Comparison of ENCODE assay signal across 9 cellular contexts in the genomic region with DNA sequence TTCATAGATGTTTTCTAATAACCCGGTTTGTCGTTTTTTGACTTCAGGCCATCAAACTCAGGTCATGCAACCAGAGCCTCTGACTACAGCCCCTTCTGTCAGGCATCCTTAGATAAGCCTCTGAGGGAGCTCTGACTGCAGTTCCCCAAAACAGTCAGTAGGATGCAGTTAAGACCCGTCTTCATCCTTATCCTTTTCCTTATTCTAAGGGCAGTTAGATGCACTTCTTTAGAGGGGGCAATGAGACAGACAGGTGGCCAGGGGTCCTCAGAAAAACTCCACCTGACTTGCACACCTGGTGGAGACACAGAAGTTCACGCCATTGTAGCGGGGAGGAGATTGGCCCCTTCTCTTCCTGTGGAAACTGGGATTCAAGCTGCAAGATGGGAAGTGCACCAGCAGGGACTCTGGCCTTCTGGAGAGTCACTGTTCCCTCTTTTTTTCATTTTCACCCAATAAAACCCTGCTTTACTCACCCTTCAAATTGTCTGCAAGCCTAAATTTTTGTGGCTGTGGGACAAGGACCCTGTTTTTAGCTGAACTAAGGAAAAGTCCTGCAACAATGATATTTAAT.
DNase-seq lines count a peak whose midpoint lies in the region; ATAC-seq and TF ChIP-seq lines count a peak whose summit lies in the region.
"Had no signal": no experiment of that assay in that cellular context is flagged by ENCODE, and none has a peak within 500 bp of the region (broad histone marks: within the 10 kb centered on the region; RNA-seq: fewer than 3 reads in every experiment).

No MANE protein-coding gene starts in this region.

- TF ChIP-seq CTCF in brain (conservative IDR thresholded peaks at IDR 0.05), result peak; percentile 33 to 53
- peak; percentile 49 for TF ChIP-seq CTCF in neural crest cell (conservative IDR thresholded peaks at IDR 0.05)
- no peak for TF ChIP-seq CTCF in GM13976 (IDR thresholded peaks at IDR 0.05; ENCODE audit: borderline replicate concordance, control extremely low read depth, extremely low read depth, insufficient read depth, missing control alignments)
- no peak for TF ChIP-seq CTCF in activated CD8-positive, alpha-beta T cell treated with anti-CD3 and anti-CD28 coated beads for 36 hours (IDR thresholded peaks at IDR 0.05)

- H3K36me3 Mint-ChIP-seq in brain, result no peaks in the 10 kb centered on the region
- no peaks in the 10 kb centered on the region for H3K36me3 Mint-ChIP-seq in neural crest cell (ENCODE audit: low read depth)
- no peaks in the 10 kb centered on the region for H3K36me3 Mint-ChIP-seq in stimulated activated memory B cell treated with anti-CD40 and anti-IgM and Interleukin-4, amounts not matched to agents 10 μg/mL and 1 μg/mL and 100 μg/mL, for 72 hours
- no peaks in the 10 kb centered on the region for H3K36me3 Mint-ChIP-seq in activated CD8-positive, alpha-beta T cell treated with anti-CD3 and anti-CD28 coated beads for 36 hours (ENCODE audit: low read depth)

- H3K27me3 Mint-ChIP-seq in brain, result no peaks in the 10 kb centered on the region
- no peaks in the 10 kb centered on the region for H3K27me3 Mint-ChIP-seq in neural crest cell (ENCODE audit: low read depth)
- H3K27me3 Mint-ChIP-seq in stimulated activated memory B cell treated with anti-CD40 and anti-IgM and Interleukin-4, amounts not matched to agents 10 μg/mL and 1 μg/mL and 100 μg/mL, for 72 hours, result no peaks in the 10 kb centered on the region
- no peaks in the 10 kb centered on the region for H3K27me3 Mint-ChIP-seq in activated CD8-positive, alpha-beta T cell treated with anti-CD3 and anti-CD28 coated beads for 36 hours

- DNase-seq in HT1080 (ENCODE audit: low read depth), result peak; percentile 22
- no peak for DNase-seq in neural crest cell (ENCODE audit: low read depth, low spot score)
- no peak for DNase-seq in GM13976 (ENCODE audit: low spot score)
- no peak for DNase-seq in activated CD8-positive, alpha-beta T cell treated with anti-CD3 and anti-CD28 coated beads for 36 hours
- DNase-seq: tibial artery had no signal

- H3K4me3 Mint-ChIP-seq in brain, result no peak overlapping the region
- H3K4me3 Mint-ChIP-seq in neural crest cell, result no peak overlapping the region
- no peak overlapping the region for H3K4me3 Mint-ChIP-seq in stimulated activated memory B cell treated with anti-CD40 and anti-IgM and Interleukin-4, amounts not matched to agents 10 μg/mL and 1 μg/mL and 100 μg/mL, for 72 hours
- no peak overlapping the region for H3K4me3 Mint-ChIP-seq in activated CD8-positive, alpha-beta T cell treated with anti-CD3 and anti-CD28 coated beads for 36 hours

- CTCF ChIA-PET in activated CD8-positive, alpha-beta T cell treated with anti-CD3 and anti-CD28 coated beads for 36 hours (lab: Charles Lee), result no interaction called here

- intact Hi-C loops in activated CD8-positive, alpha-beta T cell treated with anti-CD3 and anti-CD28 coated beads for 36 hours (cut with micrococcal nuclease), result no loop called here

- in situ Hi-C loops in GM13976 (cut with MboI; ENCODE audit: low sequenced_read_pairs, unreplicated experiment), result no loop called here

- ATAC-seq in GM18498 (IDR thresholded peaks at IDR 0.05; ENCODE audit: unreplicated experiment), result peak; percentile 65
- ATAC-seq in HG02571 (IDR thresholded peaks at IDR 0.05; ENCODE audit: unreplicated experiment), result no peak
- no peak for ATAC-seq in stimulated activated memory B cell treated with anti-CD40 and anti-IgM and Interleukin-4, amounts not matched to agents 10 μg/mL and 1 μg/mL and 100 μg/mL, for 72 hours
- ATAC-seq in activated CD8-positive, alpha-beta T cell treated with anti-CD3 and anti-CD28 coated beads for 36 hours, result no peak

- POLR2A ChIA-PET in activated CD8-positive, alpha-beta T cell treated with anti-CD3 and anti-CD28 coated beads for 36 hours (lab: Charles Lee), result no interaction called here

- H3K27ac Mint-ChIP-seq in brain (peak overlapping the region in 1 of 5 experiments; percentile 12), neural crest cell (ENCODE audit: unreplicated experiment) (no peak overlapping the region)
- H3K27ac Mint-ChIP-seq in stimulated activated memory B cell treated with anti-CD40 and anti-IgM and Interleukin-4, amounts not matched to agents 10 μg/mL and 1 μg/mL and 100 μg/mL, for 72 hours, result no peak overlapping the region
- no peak overlapping the region for H3K27ac Mint-ChIP-seq in activated CD8-positive, alpha-beta T cell treated with anti-CD3 and anti-CD28 coated beads for 36 hours

- H3K9me3 Mint-ChIP-seq in brain (peaks cover 6 to 7% (median 7%) of the 10 kb centered on the region in 5 experiments), neural crest cell (peaks cover 3% of the 10 kb centered on the region)
- H3K9me3 Mint-ChIP-seq in stimulated activated memory B cell treated with anti-CD40 and anti-IgM and Interleukin-4, amounts not matched to agents 10 μg/mL and 1 μg/mL and 100 μg/mL, for 72 hours, result peaks cover 3% of the 10 kb centered on the region
- H3K9me3 Mint-ChIP-seq in activated CD8-positive, alpha-beta T cell treated with anti-CD3 and anti-CD28 coated beads for 36 hours, result no peaks in the 10 kb centered on the region

- H3K4me1 Mint-ChIP-seq in brain (peaks cover 7% of the 10 kb centered on the region), neural crest cell (no peaks in the 10 kb centered on the region)
- no peaks in the 10 kb centered on the region for H3K4me1 Mint-ChIP-seq in stimulated activated memory B cell treated with anti-CD40 and anti-IgM and Interleukin-4, amounts not matched to agents 10 μg/mL and 1 μg/mL and 100 μg/mL, for 72 hours
- no peaks in the 10 kb centered on the region for H3K4me1 Mint-ChIP-seq in activated CD8-positive, alpha-beta T cell treated with anti-CD3 and anti-CD28 coated beads for 36 hours (ENCODE audit: low read depth)

Comparison
In these comparisons a context has a peak if more than half of its experiments do, and no peak if none do; other contexts are left out.
1. CTCF ChIP-seq: peak in brain (2 of 2) and neural crest cell (single experiment); none in GM13976 (single experiment) and activated CD8-positive, alpha-beta T cell treated with anti-CD3 and anti-CD28 coated beads for 36 hours (single experiment).